8 cellular contexts compared by ENCODE assay signal in the genomic region with DNA sequence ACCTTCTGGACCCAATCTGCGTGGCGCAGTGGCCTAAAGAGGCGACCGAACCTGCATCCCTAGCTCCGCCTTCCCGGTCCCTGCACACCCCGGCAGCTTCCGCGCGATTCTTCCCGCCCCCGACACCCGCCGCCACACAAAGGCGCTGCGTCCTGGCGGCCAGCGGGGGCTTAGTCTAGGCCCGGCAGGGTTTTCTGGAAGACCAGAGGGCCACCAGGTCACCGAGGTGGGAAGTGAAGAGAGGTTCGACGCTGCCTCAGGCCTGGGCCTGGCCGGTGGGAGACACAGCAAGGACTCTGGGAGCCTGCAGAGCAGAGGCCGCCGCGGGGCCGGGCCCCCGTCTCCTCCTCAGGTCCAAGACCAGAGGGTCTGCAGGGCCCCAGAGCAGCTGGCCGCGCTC.
DNase-seq lines count a peak whose midpoint lies in the region; TF ChIP-seq lines count a peak whose summit lies in the region.

No MANE protein-coding gene starts in this region.

- H3K4me2 ChIP-seq in hepatocyte: peak overlapping the region; percentile 70

- TF ChIP-seq CTCF in AG10803 (conservative IDR thresholded peaks at IDR 0.05; ENCODE audit: low read length): no peak
- TF ChIP-seq CTCF in hepatocyte (IDR thresholded peaks at IDR 0.05; ENCODE audit: poor library complexity): no peak

- H3K4me3 Mint-ChIP-seq in activated T-helper 1 cell treated with anti-CD3 and anti-CD28 coated beads, Interleukin-12 subunit alpha, Interleukin-12 subunit beta, Interleukin-2, Interleukin-4 antibody, amounts not matched to agents 30 ng/mL and 10 ng/mL and 1 ng/mL, durations not matched to agents 14 hours and 24 hours and 36 hours: peak overlapping the region; percentile 82

- no peaks in the 10 kb centered on the region for H3K36me3 ChIP-seq in hepatocyte (replicated peaks; ENCODE audit: insufficient read depth, low read depth)

- peak overlapping the region; percentile 29 for H3K4me3 ChIP-seq in AG10803 (ENCODE audit: low read length)
- H3K4me3 ChIP-seq in hepatocyte: peak overlapping the region; percentile 9

- H3K27me3 Mint-ChIP-seq in activated T-helper 1 cell treated with anti-CD3 and anti-CD28 coated beads, Interleukin-12 subunit alpha, Interleukin-12 subunit beta, Interleukin-2, Interleukin-4 antibody, amounts not matched to agents 30 ng/mL and 10 ng/mL and 1 ng/mL, durations not matched to agents 14 hours and 24 hours and 36 hours (ENCODE audit: insufficient read depth): no peaks in the 10 kb centered on the region

- H3K36me3 Mint-ChIP-seq in activated T-helper 1 cell treated with anti-CD3 and anti-CD28 coated beads, Interleukin-12 subunit alpha, Interleukin-12 subunit beta, Interleukin-2, Interleukin-4 antibody, amounts not matched to agents 30 ng/mL and 10 ng/mL and 1 ng/mL, durations not matched to agents 14 hours and 24 hours and 36 hours (ENCODE audit: low read depth): peaks cover 4% of the 10 kb centered on the region

- H3K4me1 ChIP-seq in hepatocyte (ENCODE audit: insufficient read depth): no peaks in the 10 kb centered on the region

- H3K27me3 ChIP-seq in hepatocyte: no peaks in the 10 kb centered on the region

- H3K27ac Mint-ChIP-seq in activated T-helper 1 cell treated with anti-CD3 and anti-CD28 coated beads, Interleukin-12 subunit alpha, Interleukin-12 subunit beta, Interleukin-2, Interleukin-4 antibody, amounts not matched to agents 30 ng/mL and 10 ng/mL and 1 ng/mL, durations not matched to agents 14 hours and 24 hours and 36 hours: peak overlapping the region; percentile 46

- H4K20me1 ChIP-seq in hepatocyte (ENCODE audit: insufficient read depth, poor library complexity, severe bottlenecking): no peaks in the 10 kb centered on the region

- no peaks in the 10 kb centered on the region for H3K79me2 ChIP-seq in hepatocyte

- peaks cover 69% of the 10 kb centered on the region for H3K4me1 Mint-ChIP-seq in activated T-helper 1 cell treated with anti-CD3 and anti-CD28 coated beads, Interleukin-12 subunit alpha, Interleukin-12 subunit beta, Interleukin-2, Interleukin-4 antibody, amounts not matched to agents 30 ng/mL and 10 ng/mL and 1 ng/mL, durations not matched to agents 14 hours and 24 hours and 36 hours (ENCODE audit: low read depth)

- no peaks in the 10 kb centered on the region for H3K9me3 Mint-ChIP-seq in activated T-helper 1 cell treated with anti-CD3 and anti-CD28 coated beads, Interleukin-12 subunit alpha, Interleukin-12 subunit beta, Interleukin-2, Interleukin-4 antibody, amounts not matched to agents 30 ng/mL and 10 ng/mL and 1 ng/mL, durations not matched to agents 14 hours and 24 hours and 36 hours

- 22% methylated on average over 30 of the region's 30 CpGs for WGBS in hepatocyte (ENCODE audit: low lambda C conversion rate, missing lambda C conversion rate)

- no peaks in the 10 kb centered on the region for H3K9me3 ChIP-seq in hepatocyte (ENCODE audit: low read depth)

- H3K9me2 ChIP-seq in hepatocyte (replicated peaks; ENCODE audit: insufficient read depth): no peaks in the 10 kb centered on the region

- H3K27ac ChIP-seq in hepatocyte: no peak overlapping the region

- DNase-seq in AG10803 (ENCODE audit: low read depth) (no peak), HUDEP-2 (lab: John Stamatoyannopoulos, UW; ENCODE audit: unreplicated experiment in 76 of 76) (peak in 45 of 76 experiments; percentile 8 to 67 (median 50)), hepatocyte (ENCODE audit: low spot score) (peak; percentile 35), NCI-H748 (lab: John Stamatoyannopoulos, UW; ENCODE audit: unreplicated experiment) (no peak), superior temporal gyrus (ENCODE audit: extremely low spot score) (no peak), DMS 273 treated with DMSO at 0.1 percent for 48 hours (lab: John Stamatoyannopoulos, UW) (no peak)
- DNase-seq in activated T-helper 1 cell treated with anti-CD3 and anti-CD28 coated beads, Interleukin-12 subunit alpha, Interleukin-12 subunit beta, Interleukin-2, Interleukin-4 antibody, amounts not matched to agents 30 ng/mL and 10 ng/mL and 1 ng/mL, durations not matched to agents 14 hours and 24 hours and 36 hours (ENCODE audit: low spot score): peak; percentile 51
- DNase-seq in stimulated activated CD4-positive, alpha-beta T cell treated with anti-CD3 and anti-CD28 coated beads, Interleukin-2, amount 100 ng/mL, for 48 hours: peak; percentile 37 to 47

- peak overlapping the region; percentile 68 for H2AFZ ChIP-seq in hepatocyte

- intact Hi-C loops in activated T-helper 1 cell treated with anti-CD3 and anti-CD28 coated beads, Interleukin-12 subunit alpha, Interleukin-12 subunit beta, Interleukin-2, Interleukin-4 antibody, amounts not matched to agents 30 ng/mL and 10 ng/mL and 1 ng/mL, durations not matched to agents 14 hours and 24 hours and 36 hours (cut with micrococcal nuclease): loop anchor here (1.0 to 10.0 kb wide), 2 partner anchors 15 to 1733 kb away; a partner anchor contains a TSS

Comparison
In these comparisons a context has a peak if more than half of its experiments do, and no peak if none do; other contexts are left out.
1. DNase-seq: peak in HUDEP-2 (45 of 76), activated T-helper 1 cell treated with anti-CD3 and anti-CD28 coated beads, Interleukin-12 subunit alpha, Interleukin-12 subunit beta, Interleukin-2, Interleukin-4 antibody, amounts not matched to agents 30 ng/mL and 10 ng/mL and 1 ng/mL, durations not matched to agents 14 hours and 24 hours and 36 hours (single experiment), hepatocyte (single experiment) and stimulated activated CD4-positive, alpha-beta T cell treated with anti-CD3 and anti-CD28 coated beads, Interleukin-2, amount 100 ng/mL, for 48 hours (2 of 2); none in AG10803 (single experiment), NCI-H748 (single experiment), superior temporal gyrus (single experiment) and DMS 273 treated with DMSO at 0.1 percent for 48 hours (single experiment).